ENCODE assay signal across 8 cellular contexts in genomic region chr5:95973793-95974325, GRCh38. TPM values are rescaled to one million over a fixed set of nuclear protein-coding genes. Genes with fewer than 3 reads are reported as not detected.
DNase-seq lines count a peak whose midpoint lies in the region; ATAC-seq lines count a peak whose summit lies in the region.

No MANE protein-coding gene starts in this region.

- peak; percentile 49 to 51 for ATAC-seq in activated CD4-positive, CD25-positive, alpha-beta regulatory T cell treated with anti-CD3 and anti-CD28 coated beads, Interleukin-2, amount 50 U/mL, for 24 hours
- peak; percentile 70 for ATAC-seq in HG03039 (IDR thresholded peaks at IDR 0.05; ENCODE audit: unreplicated experiment)

- no peak for DNase-seq in activated CD4-positive, CD25-positive, alpha-beta regulatory T cell (lab: John Stamatoyannopoulos, UW)
- DNase-seq in SW480 (ENCODE audit: low spot score): peak; percentile 12
- DNase-seq in renal cortical epithelial cell (ENCODE audit: low read depth): peak; percentile 15
- no peak for DNase-seq in epidermal melanocyte (ENCODE audit: insufficient read length, low spot score)
- DNase-seq in NCI-H82 treated with DMSO at 0.1 percent for 48 hours (lab: John Stamatoyannopoulos, UW; ENCODE audit: unreplicated experiment): no peak
- no peak for DNase-seq in AML-193 (lab: John Stamatoyannopoulos, UW)

RNA-seq across cellular contexts. Expression of gene ELL2, which starts 12.2 kb away (rescaled TPM):
- total RNA-seq in renal cortical epithelial cell: 31.1 and 38.6 TPM in 2 replicates

Comparison
In these comparisons a context has a peak if more than half of its experiments do, and no peak if none do; other contexts are left out.
1. DNase-seq: peak in SW480 (single experiment) and renal cortical epithelial cell (single experiment); none in activated CD4-positive, CD25-positive, alpha-beta regulatory T cell (0 of 4), epidermal melanocyte (single experiment), NCI-H82 treated with DMSO at 0.1 percent for 48 hours (single experiment) and AML-193 (0 of 2).